ENCODE assay signal across 1 cellular context in the genomic region with DNA sequence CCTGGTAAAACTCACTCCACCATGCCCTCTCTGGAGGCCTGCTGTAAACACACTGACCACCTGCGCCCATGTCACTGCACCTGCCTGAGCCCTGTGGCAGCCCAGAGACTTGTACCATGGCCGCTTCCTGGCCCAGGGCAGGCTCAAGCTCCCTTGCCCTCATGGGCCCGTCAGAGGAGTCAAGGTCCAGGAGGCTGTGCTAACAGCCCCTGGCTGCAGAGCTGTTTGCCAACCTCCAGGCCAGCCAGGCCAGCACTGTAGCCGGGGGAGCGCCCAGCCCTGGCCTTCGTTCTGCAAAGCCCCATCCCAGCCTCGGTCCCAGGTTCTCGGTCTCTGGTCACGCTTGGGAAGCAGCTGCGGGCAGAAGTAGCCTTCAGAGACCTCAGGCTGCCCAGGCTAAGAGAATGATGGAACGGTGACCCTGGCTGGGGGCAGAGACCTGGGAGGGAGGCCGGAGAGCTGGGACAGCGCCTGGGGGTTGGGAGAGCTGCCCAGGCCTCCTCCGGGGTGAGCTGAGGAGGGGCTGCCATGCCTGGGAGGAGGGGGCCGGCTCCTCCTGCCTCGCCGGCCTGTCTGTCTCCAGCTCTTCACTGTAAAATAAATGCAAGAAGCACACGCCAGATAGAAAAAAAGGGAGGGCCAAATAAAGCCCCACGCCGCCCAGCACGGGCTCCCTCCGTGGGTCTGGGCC.
TF ChIP-seq lines count a peak whose summit lies in the region.

No MANE protein-coding gene starts in this region.

TF ChIP-seq in GM23338, 12 proteins besides CTCF, POLR2A, EP300 and RAD21:
- TF ChIP-seq, protein P1, sequence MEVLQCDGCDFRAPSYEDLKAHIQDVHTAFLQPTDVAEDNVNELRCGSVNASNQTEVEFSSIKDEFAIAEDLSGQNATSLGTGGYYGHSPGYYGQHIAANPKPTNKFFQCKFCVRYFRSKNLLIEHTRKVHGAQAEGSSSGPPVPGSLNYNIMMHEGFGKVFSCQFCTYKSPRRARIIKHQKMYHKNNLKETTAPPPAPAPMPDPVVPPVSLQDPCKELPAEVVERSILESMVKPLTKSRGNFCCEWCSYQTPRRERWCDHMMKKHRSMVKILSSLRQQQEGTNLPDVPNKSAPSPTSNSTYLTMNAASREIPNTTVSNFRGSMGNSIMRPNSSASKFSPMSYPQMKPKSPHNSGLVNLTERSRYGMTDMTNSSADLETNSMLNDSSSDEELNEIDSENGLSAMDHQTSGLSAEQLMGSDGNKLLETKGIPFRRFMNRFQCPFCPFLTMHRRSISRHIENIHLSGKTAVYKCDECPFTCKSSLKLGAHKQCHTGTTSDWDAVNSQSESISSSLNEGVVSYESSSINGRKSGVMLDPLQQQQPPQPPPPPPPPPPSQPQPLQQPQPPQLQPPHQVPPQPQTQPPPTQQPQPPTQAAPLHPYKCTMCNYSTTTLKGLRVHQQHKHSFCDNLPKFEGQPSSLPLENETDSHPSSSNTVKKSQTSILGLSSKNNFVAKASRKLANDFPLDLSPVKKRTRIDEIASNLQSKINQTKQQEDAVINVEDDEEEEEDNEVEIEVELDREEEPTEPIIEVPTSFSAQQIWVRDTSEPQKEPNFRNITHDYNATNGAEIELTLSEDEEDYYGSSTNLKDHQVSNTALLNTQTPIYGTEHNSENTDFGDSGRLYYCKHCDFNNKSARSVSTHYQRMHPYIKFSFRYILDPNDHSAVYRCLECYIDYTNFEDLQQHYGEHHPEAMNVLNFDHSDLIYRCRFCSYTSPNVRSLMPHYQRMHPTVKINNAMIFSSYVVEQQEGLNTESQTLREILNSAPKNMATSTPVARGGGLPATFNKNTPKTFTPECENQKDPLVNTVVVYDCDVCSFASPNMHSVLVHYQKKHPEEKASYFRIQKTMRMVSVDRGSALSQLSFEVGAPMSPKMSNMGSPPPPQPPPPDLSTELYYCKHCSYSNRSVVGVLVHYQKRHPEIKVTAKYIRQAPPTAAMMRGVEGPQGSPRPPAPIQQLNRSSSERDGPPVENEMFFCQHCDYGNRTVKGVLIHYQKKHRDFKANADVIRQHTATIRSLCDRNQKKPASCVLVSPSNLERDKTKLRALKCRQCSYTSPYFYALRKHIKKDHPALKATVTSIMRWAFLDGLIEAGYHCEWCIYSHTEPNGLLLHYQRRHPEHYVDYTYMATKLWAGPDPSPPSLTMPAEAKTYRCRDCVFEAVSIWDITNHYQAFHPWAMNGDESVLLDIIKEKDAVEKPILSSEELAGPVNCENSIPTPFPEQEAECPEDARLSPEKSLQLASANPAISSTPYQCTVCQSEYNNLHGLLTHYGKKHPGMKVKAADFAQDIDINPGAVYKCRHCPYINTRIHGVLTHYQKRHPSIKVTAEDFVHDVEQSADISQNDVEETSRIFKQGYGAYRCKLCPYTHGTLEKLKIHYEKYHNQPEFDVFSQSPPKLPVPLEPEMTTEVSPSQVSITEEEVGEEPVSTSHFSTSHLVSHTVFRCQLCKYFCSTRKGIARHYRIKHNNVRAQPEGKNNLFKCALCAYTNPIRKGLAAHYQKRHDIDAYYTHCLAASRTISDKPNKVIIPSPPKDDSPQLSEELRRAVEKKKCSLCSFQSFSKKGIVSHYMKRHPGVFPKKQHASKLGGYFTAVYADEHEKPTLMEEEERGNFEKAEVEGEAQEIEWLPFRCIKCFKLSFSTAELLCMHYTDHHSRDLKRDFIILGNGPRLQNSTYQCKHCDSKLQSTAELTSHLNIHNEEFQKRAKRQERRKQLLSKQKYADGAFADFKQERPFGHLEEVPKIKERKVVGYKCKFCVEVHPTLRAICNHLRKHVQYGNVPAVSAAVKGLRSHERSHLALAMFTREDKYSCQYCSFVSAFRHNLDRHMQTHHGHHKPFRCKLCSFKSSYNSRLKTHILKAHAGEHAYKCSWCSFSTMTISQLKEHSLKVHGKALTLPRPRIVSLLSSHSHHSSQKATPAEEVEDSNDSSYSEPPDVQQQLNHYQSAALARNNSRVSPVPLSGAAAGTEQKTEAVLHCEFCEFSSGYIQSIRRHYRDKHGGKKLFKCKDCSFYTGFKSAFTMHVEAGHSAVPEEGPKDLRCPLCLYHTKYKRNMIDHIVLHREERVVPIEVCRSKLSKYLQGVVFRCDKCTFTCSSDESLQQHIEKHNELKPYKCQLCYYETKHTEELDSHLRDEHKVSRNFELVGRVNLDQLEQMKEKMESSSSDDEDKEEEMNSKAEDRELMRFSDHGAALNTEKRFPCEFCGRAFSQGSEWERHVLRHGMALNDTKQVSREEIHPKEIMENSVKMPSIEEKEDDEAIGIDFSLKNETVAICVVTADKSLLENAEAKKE (CRISPR knock-in tag; IDR thresholded peaks at IDR 0.05), result no peak
- no peak for TF ChIP-seq NANOG (IDR thresholded peaks at IDR 0.05; ENCODE audit: borderline replicate concordance)
- TF ChIP-seq EZH2phosphoT487 (IDR thresholded peaks at IDR 0.05; ENCODE audit: unreplicated experiment), result no peak
- TF ChIP-seq, protein P2, sequence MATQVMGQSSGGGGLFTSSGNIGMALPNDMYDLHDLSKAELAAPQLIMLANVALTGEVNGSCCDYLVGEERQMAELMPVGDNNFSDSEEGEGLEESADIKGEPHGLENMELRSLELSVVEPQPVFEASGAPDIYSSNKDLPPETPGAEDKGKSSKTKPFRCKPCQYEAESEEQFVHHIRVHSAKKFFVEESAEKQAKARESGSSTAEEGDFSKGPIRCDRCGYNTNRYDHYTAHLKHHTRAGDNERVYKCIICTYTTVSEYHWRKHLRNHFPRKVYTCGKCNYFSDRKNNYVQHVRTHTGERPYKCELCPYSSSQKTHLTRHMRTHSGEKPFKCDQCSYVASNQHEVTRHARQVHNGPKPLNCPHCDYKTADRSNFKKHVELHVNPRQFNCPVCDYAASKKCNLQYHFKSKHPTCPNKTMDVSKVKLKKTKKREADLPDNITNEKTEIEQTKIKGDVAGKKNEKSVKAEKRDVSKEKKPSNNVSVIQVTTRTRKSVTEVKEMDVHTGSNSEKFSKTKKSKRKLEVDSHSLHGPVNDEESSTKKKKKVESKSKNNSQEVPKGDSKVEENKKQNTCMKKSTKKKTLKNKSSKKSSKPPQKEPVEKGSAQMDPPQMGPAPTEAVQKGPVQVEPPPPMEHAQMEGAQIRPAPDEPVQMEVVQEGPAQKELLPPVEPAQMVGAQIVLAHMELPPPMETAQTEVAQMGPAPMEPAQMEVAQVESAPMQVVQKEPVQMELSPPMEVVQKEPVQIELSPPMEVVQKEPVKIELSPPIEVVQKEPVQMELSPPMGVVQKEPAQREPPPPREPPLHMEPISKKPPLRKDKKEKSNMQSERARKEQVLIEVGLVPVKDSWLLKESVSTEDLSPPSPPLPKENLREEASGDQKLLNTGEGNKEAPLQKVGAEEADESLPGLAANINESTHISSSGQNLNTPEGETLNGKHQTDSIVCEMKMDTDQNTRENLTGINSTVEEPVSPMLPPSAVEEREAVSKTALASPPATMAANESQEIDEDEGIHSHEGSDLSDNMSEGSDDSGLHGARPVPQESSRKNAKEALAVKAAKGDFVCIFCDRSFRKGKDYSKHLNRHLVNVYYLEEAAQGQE (IDR thresholded peaks at IDR 0.05; ENCODE audit: unreplicated experiment), result no peak
- TF ChIP-seq JUNB (IDR thresholded peaks at IDR 0.05; ENCODE audit: unreplicated experiment), result no peak
- no peak for TF ChIP-seq POLR2AphosphoS5 (IDR thresholded peaks at IDR 0.05; ENCODE audit: low read depth)
- TF ChIP-seq STAT1 (IDR thresholded peaks at IDR 0.05; ENCODE audit: unreplicated experiment), result no peak
- TF ChIP-seq CREB1 (CRISPR knock-in tag; IDR thresholded peaks at IDR 0.05; ENCODE audit: low read depth), result no peak
- TF ChIP-seq, protein P3, sequence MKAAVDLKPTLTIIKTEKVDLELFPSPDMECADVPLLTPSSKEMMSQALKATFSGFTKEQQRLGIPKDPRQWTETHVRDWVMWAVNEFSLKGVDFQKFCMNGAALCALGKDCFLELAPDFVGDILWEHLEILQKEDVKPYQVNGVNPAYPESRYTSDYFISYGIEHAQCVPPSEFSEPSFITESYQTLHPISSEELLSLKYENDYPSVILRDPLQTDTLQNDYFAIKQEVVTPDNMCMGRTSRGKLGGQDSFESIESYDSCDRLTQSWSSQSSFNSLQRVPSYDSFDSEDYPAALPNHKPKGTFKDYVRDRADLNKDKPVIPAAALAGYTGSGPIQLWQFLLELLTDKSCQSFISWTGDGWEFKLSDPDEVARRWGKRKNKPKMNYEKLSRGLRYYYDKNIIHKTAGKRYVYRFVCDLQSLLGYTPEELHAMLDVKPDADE (IDR thresholded peaks at IDR 0.05), result no peak
- TF ChIP-seq ZNF114 (CRISPR knock-in tag; IDR thresholded peaks at IDR 0.05), result no peak
- no peak for TF ChIP-seq ZNF331 (CRISPR knock-in tag; IDR thresholded peaks at IDR 0.05; ENCODE audit: low read depth)
- no peak for TF ChIP-seq EZH2 (IDR thresholded peaks at IDR 0.05; ENCODE audit: low read depth, unreplicated experiment)
